In genomic region chr11:12137938-12138731, GRCh38 we compare ENCODE assay signal across 8 cellular contexts. TPM values are rescaled to one million over a fixed set of nuclear protein-coding genes. Genes with fewer than 3 reads are reported as not detected.
DNase-seq lines count a peak whose midpoint lies in the region; ATAC-seq and TF ChIP-seq lines count a peak whose summit lies in the region.

No MANE protein-coding gene starts in this region.

- intact Hi-C loops in dorsolateral prefrontal cortex (cut with DNase I), result loop anchor here in 1 of 2 donors (5.0 kb wide), 1 partner anchor 36 kb away; no protein-coding TSS in a partner anchor

- ATAC-seq in HG03135 (IDR thresholded peaks at IDR 0.05; ENCODE audit: unreplicated experiment), result no peak
- ATAC-seq in HG02840 (IDR thresholded peaks at IDR 0.05; ENCODE audit: low FRiP score, unreplicated experiment), result no peak

- no peaks in the 10 kb centered on the region for H3K9me3 Mint-ChIP-seq in neural crest cell

- no peaks in the 10 kb centered on the region for H3K27me3 ChIP-seq in dorsolateral prefrontal cortex

- peaks cover 22% of the 10 kb centered on the region for H3K4me1 Mint-ChIP-seq in neural crest cell

- in situ Hi-C loops in ACHN (cut with HindIII; ENCODE audit: low pct_ligation_motif_present, low pct_unique_long_range_greater_than_20kb, low sequenced_read_pairs), result no loop called here

- H3K4me3 Mint-ChIP-seq in neural crest cell, result no peak overlapping the region

- H3K27me3 Mint-ChIP-seq in neural crest cell (ENCODE audit: low read depth), result no peaks in the 10 kb centered on the region

- TF ChIP-seq CTCF in dorsolateral prefrontal cortex (IDR thresholded peaks at IDR 0.05 in 54 of 56, conservative IDR thresholded peaks at IDR 0.05 in 2 of 56; ENCODE audit: low read depth in 1 of 56, partially characterized antibody in 56 of 56) (no peak), neural crest cell (conservative IDR thresholded peaks at IDR 0.05) (no peak)

- no peaks in the 10 kb centered on the region for H3K36me3 Mint-ChIP-seq in neural crest cell (ENCODE audit: low read depth)

- H3K4me3 ChIP-seq in dorsolateral prefrontal cortex, result peak overlapping the region in 1 of 59 donors; percentile 8

- DNase-seq in ACHN (peak; percentile 78), HT-29 (ENCODE audit: low spot score) (peak; percentile 43), dorsolateral prefrontal cortex (peak in 5 of 10 donors; percentile 60 to 82 (median 65)), neural crest cell (ENCODE audit: low read depth, low spot score) (no peak), NCI-H82 treated with DMSO at 0.1 percent for 48 hours (lab: John Stamatoyannopoulos, UW; ENCODE audit: unreplicated experiment) (no peak), cerebellar cortex (ENCODE audit: low spot score) (no peak)

- peak overlapping the region; percentile 36 for H3K27ac Mint-ChIP-seq in neural crest cell (ENCODE audit: unreplicated experiment)

- peak overlapping the region in 54 of 59 donors; percentile 4 to 91 (median 74) for H3K27ac ChIP-seq in dorsolateral prefrontal cortex

RNA-seq across cellular contexts. Expression of gene MICAL2, which starts 27.7 kb away (rescaled TPM):
- total RNA-seq in HT-29 (2014; rRNA removed; shearing (Covaris generic)), result 150 and 153 TPM in 2 replicates
- total RNA-seq in dorsolateral prefrontal cortex (100 to 1,000 TPM; 104 to 402 (median 289) TPM), neural crest cell (1.0 and 1.1 TPM in 2 replicates)

Comparison
In these comparisons a context has a peak if more than half of its experiments do, and no peak if none do; other contexts are left out.
1. DNase-seq: peak in ACHN (single experiment) and HT-29 (single experiment); none in neural crest cell (single experiment), NCI-H82 treated with DMSO at 0.1 percent for 48 hours (single experiment) and cerebellar cortex (single experiment).
2. RNA of gene MICAL2, which starts 27.7 kb away (total RNA-seq): 104 to 402 TPM in dorsolateral prefrontal cortex and 150 to 153 TPM in HT-29; 1.0 to 1.1 TPM in neural crest cell; every median in the first group is over 10 times any median in the second.